In genomic region chr9:81305561-81306182, GRCh38 we compare ENCODE assay signal across 28 cellular contexts.
"Had no signal": no experiment of that assay in that cellular context is flagged by ENCODE, and none has a peak within 500 bp of the region (broad histone marks: within the 10 kb centered on the region; RNA-seq: fewer than 3 reads in every experiment).

No MANE protein-coding gene starts in this region.

- DNase-seq: activated CD4-positive, alpha-beta memory T cell treated with anti-CD3 and anti-CD28 coated beads for 36 hours; activated CD4-positive, alpha-beta T cell treated with anti-CD3 and anti-CD28 coated beads for 48 hours; activated CD8-positive, alpha-beta memory T cell treated with anti-CD3 and anti-CD28 coated beads, Interleukin-2, amount 50 U/mL, for 4 hours; activated gamma-delta T cell; activated naive CD4-positive, alpha-beta T cell treated with anti-CD3 and anti-CD28 coated beads, Interleukin-2, amount 10 ng/mL, durations not matched to agents 7 days and 5 days; activated naive CD8-positive, alpha-beta T cell treated with anti-CD3 and anti-CD28 coated beads, Interleukin-2, amount 10 ng/mL, durations not matched to agents 7 days and 5 days; activated T-cell treated with anti-CD3 and anti-CD28 coated beads, Interleukin-2, amount 50 U/mL, for 24 hours; amniotic stem cell; central memory CD4-positive, alpha-beta T cell; dermis blood vessel endothelial cell; effector CD4-positive, alpha-beta T cell; esophagus squamous epithelium; gastrocnemius medialis; glutamatergic neuron; left cardiac atrium; naive thymus-derived CD8-positive, alpha-beta T cell; occipital lobe; psoas muscle; spleen; stimulated activated naive CD4-positive, alpha-beta T cell treated with Interleukin-2 at 50 U/mL for 16 hours; T-helper 9 cell; WERI-Rb-1 had no signal

- H3K36me3 ChIP-seq: breast epithelium, esophagus squamous epithelium, gastrocnemius medialis, neural progenitor cell, right atrium auricular region, spleen, tibial nerve, WERI-Rb-1 had no signal

- H3K4me1 ChIP-seq: breast epithelium, esophagus squamous epithelium, gastrocnemius medialis, neural progenitor cell, parathyroid adenoma, psoas muscle, right atrium auricular region, spleen, tibial nerve had no signal

- H3K27me3 ChIP-seq: breast epithelium, esophagus squamous epithelium, gastrocnemius medialis, neural progenitor cell, right atrium auricular region, spleen, tibial nerve had no signal

- ATAC-seq: activated CD4-positive, CD25-positive, alpha-beta regulatory T cell treated with anti-CD3 and anti-CD28 coated beads, Interleukin-2, amount 50 U/mL, for 24 hours; gastrocnemius medialis; left cardiac atrium; naive thymus-derived CD8-positive, alpha-beta T cell; psoas muscle had no signal

- H3K79me2 ChIP-seq: parathyroid adenoma had no signal

- H3K4me3 ChIP-seq: breast epithelium, esophagus squamous epithelium, gastrocnemius medialis, neural progenitor cell, psoas muscle, right atrium auricular region, spleen, tibial nerve had no signal

- H3K9ac ChIP-seq: neural progenitor cell, parathyroid adenoma had no signal

- H3K4me2 ChIP-seq: neural progenitor cell had no signal

- H3K27ac ChIP-seq: breast epithelium, esophagus squamous epithelium, gastrocnemius medialis, neural progenitor cell, parathyroid adenoma, psoas muscle, right atrium auricular region, spleen, tibial nerve, WERI-Rb-1 had no signal
